ENCODE assay signal across 13 cellular contexts in the genomic region with DNA sequence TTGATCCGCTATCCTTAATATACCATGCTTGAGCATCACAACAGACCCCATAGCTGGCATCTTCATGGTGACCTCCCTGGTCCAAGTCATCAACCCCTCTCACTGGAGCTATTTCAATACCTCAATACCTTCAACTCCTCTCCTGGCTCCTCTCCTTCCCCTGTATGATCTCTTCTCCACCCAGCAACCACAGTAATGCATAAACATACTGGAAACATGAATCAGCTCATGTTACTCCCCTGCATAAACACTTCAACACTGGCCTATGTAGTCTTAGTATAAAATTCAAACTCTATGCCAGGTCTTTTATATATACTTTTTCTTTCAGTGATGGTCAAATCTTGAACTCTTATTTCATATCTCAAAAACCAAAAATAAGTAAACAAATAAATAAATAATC.
"Had no signal": no experiment of that assay in that cellular context is flagged by ENCODE, and none has a peak within 500 bp of the region (broad histone marks: within the 10 kb centered on the region; RNA-seq: fewer than 3 reads in every experiment).

No MANE protein-coding gene starts in this region.

- H3K4me3 ChIP-seq: body of pancreas, esophagus muscularis mucosa, gastroesophageal sphincter, neural progenitor cell, testis had no signal

- DNase-seq: activated CD4-positive, alpha-beta T cell treated with anti-CD3 and anti-CD28 coated beads for 48 hours; activated CD8-positive, alpha-beta memory T cell treated with anti-CD3 and anti-CD28 coated beads, Interleukin-2, amount 50 U/mL, for 48 hours; activated CD8-positive, alpha-beta T cell treated with anti-CD3 and anti-CD28 coated beads, Interleukin-2, amount 10 ng/mL, durations not matched to agents 7 days and 5 days; body of pancreas; hypothalamus; midbrain; retina; stimulated activated CD4-positive, alpha-beta T cell treated with anti-CD3 and anti-CD28 coated beads, Interleukin-15, amount 100 ng/mL, for 24 hours; stimulated activated CD4-positive, alpha-beta T cell treated with anti-CD3 and anti-CD28 coated beads, Interleukin-4, amount 100 ng/mL, for 24 hours; testis had no signal
